In the genomic region with DNA sequence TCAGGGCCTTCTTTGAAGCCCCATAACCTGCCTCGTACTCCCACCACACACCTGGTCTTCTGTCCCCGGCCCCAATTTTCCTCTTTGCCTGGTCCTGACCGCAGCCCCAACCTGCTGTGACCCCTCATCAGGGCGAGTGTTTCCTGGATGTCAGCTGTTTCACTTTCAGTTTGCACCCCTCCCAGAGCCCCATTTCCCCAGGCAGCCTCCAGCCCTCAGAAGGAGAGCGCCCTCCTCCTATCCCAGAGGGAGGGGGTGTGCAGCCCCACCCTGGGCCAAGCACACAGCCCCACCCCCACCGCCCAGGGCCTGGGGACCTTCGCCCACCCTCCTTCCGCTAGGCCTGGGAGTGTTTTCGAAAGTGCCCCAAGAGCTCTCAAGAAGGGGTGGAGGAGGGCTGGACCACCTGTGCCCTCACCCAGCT, we compare ENCODE assay signal across 8 cellular contexts. TPM values are rescaled to one million over a fixed set of nuclear protein-coding genes. Genes with fewer than 3 reads are reported as not detected.
DNase-seq lines count a peak whose midpoint lies in the region; ATAC-seq and TF ChIP-seq lines count a peak whose summit lies in the region.

No MANE protein-coding gene starts in this region.

- H3K9me3 ChIP-seq in heart left ventricle (no peaks in the 10 kb centered on the region), thymus (ENCODE audit: control insufficient read depth) (no peaks in the 10 kb centered on the region)

- no peak for TF ChIP-seq CTCF in heart left ventricle (IDR thresholded peaks at IDR 0.05)

- peaks cover 0 to 43% (median 34%) of the 10 kb centered on the region in 9 donors for H3K36me3 ChIP-seq in heart left ventricle
- peaks cover 37% of the 10 kb centered on the region for H3K36me3 ChIP-seq in thymus (ENCODE audit: control insufficient read depth, insufficient read depth)

- H3K4me3 Mint-ChIP-seq in activated T-helper 17 cell treated with anti-CD3 and anti-CD28 coated beads, Interleukin-2, amount 50 U/mL, for 72 hours: peak overlapping the region; percentile 97
- H3K4me3 Mint-ChIP-seq in immature natural killer cell: peak overlapping the region; percentile 86 to 100 (median 90)

- H3K4me3 ChIP-seq in heart left ventricle: peak overlapping the region in 11 of 12 donors; percentile 61 to 97 (median 80)
- peak overlapping the region; percentile 88 for H3K4me3 ChIP-seq in thymus (ENCODE audit: low read length)

- no peak for DNase-seq in heart left ventricle
- DNase-seq in cardiac septum (ENCODE audit: low spot score): no peak
- DNase-seq in immature natural killer cell: peak; percentile 54 to 64 (median 59)
- no peak for DNase-seq in activated CD8-positive, alpha-beta memory T cell treated with anti-CD3 and anti-CD28 coated beads for 24 hours
- no peak for DNase-seq in NCI-H2227 (lab: John Stamatoyannopoulos, UW; ENCODE audit: unreplicated experiment)

- peak overlapping the region; percentile 98 for H3K27ac Mint-ChIP-seq in activated T-helper 17 cell treated with anti-CD3 and anti-CD28 coated beads, Interleukin-2, amount 50 U/mL, for 72 hours
- H3K27ac Mint-ChIP-seq in immature natural killer cell: peak overlapping the region; percentile 94 to 100 (median 98)

- H3K4me1 ChIP-seq in heart left ventricle (peaks cover 0 to 38% (median 30%) of the 10 kb centered on the region in 12 donors), thymus (ENCODE audit: control insufficient read depth, insufficient read depth, low read length) (peaks cover 12% of the 10 kb centered on the region)

- WGBS in heart left ventricle, 4 donors: 65 to 76% (median 71%) methylated on average over 7 to 9 of the region's 9 CpGs
- WGBS in thymus: 12% methylated on average over 9 of the region's 9 CpGs

- H3K36me3 Mint-ChIP-seq in activated T-helper 17 cell treated with anti-CD3 and anti-CD28 coated beads, Interleukin-2, amount 50 U/mL, for 72 hours (ENCODE audit: low read depth): peaks cover 66% of the 10 kb centered on the region
- peaks cover 4 to 24% (median 9%) of the 10 kb centered on the region in 3 donors for H3K36me3 Mint-ChIP-seq in immature natural killer cell

- H3K27ac ChIP-seq in heart left ventricle: peak overlapping the region in 11 of 12 donors; percentile 29 to 91 (median 86)
- H3K27ac ChIP-seq in thymus (ENCODE audit: low read depth): peak overlapping the region; percentile 57

- no peaks in the 10 kb centered on the region for H3K27me3 Mint-ChIP-seq in activated T-helper 17 cell treated with anti-CD3 and anti-CD28 coated beads, Interleukin-2, amount 50 U/mL, for 72 hours
- peaks cover 2 to 4% (median 4%) of the 10 kb centered on the region in 3 donors for H3K27me3 Mint-ChIP-seq in immature natural killer cell (ENCODE audit: low read depth in 3 of 3)

- H3K4me1 Mint-ChIP-seq in activated T-helper 17 cell treated with anti-CD3 and anti-CD28 coated beads, Interleukin-2, amount 50 U/mL, for 72 hours: peaks cover 11% of the 10 kb centered on the region
- peaks cover 18 to 25% of the 10 kb centered on the region in 2 donors for H3K4me1 Mint-ChIP-seq in immature natural killer cell

- ATAC-seq in heart left ventricle (no peak), HG03045 (IDR thresholded peaks at IDR 0.05; ENCODE audit: unreplicated experiment) (no peak)
- peak; percentile 46 for ATAC-seq in activated T-helper 17 cell treated with anti-CD3 and anti-CD28 coated beads, Interleukin-2, amount 50 U/mL, for 72 hours (replicated peaks)

- TF ChIP-seq POLR2A in heart left ventricle (IDR thresholded peaks at IDR 0.05): no peak

- no peaks in the 10 kb centered on the region for H3K9me3 Mint-ChIP-seq in activated T-helper 17 cell treated with anti-CD3 and anti-CD28 coated beads, Interleukin-2, amount 50 U/mL, for 72 hours
- H3K9me3 Mint-ChIP-seq in immature natural killer cell: no peaks in the 10 kb centered on the region

- H3K27me3 ChIP-seq in heart left ventricle (no peaks in the 10 kb centered on the region), thymus (ENCODE audit: control insufficient read depth, insufficient read depth) (no peaks in the 10 kb centered on the region)

- intact Hi-C loops in heart left ventricle (cut with DNase I): loop anchor here in 4 of 10 donors (10.0 kb wide), 2 partner anchors 154 to 164 kb away; a partner anchor contains a TSS
- intact Hi-C loops in cardiac septum (cut with DNase I): loop anchor here (10.0 kb wide), 1 partner anchor 124 kb away; a partner anchor contains a TSS

RNA-seq across cellular contexts. Expression of a gene that starts 1.5 kb away (rescaled TPM):
- total RNA-seq in heart left ventricle: 10 to 100 TPM; 13.9 to 33.4 (median 18.9) TPM
- polyA plus RNA-seq in heart left ventricle: 10 to 100 TPM; 18.1 to 55.3 TPM
- 18.8 TPM for total RNA-seq in cardiac septum
- 10 to 100 TPM; 48.8 to 61.9 TPM for total RNA-seq in activated T-helper 17 cell treated with anti-CD3 and anti-CD28 coated beads, Interleukin-2, amount 50 U/mL, for 72 hours
- 10 to 100 TPM; 26.6 to 46.6 (median 32.4) TPM for polyA plus RNA-seq in immature natural killer cell
- 25.6 TPM for polyA plus RNA-seq in thymus

RNA-seq across cellular contexts. Expression of a gene that starts 42.5 kb away (rescaled TPM):
- total RNA-seq in heart left ventricle (10 to 100 TPM in 2 of 9 donors, 1 to 10 TPM in 7; 4.8 to 33.5 (median 7.8) TPM), cardiac septum (6.9 TPM)
- polyA plus RNA-seq in heart left ventricle (1 to 10 TPM; 6.1 to 8.9 TPM), immature natural killer cell (1 to 10 TPM in 2 of 3 donors, under 1 TPM in 1; 0.02 to 7.2 (median 1.1) TPM), thymus (19.5 TPM)
- total RNA-seq in activated T-helper 17 cell treated with anti-CD3 and anti-CD28 coated beads, Interleukin-2, amount 50 U/mL, for 72 hours: 10 to 100 TPM; 57.0 to 59.7 TPM

Comparison
In these comparisons a context has a peak if more than half of its experiments do, and no peak if none do; other contexts are left out.
1. DNase-seq: peak in immature natural killer cell (3 of 3); none in heart left ventricle (0 of 5), cardiac septum (single experiment), activated CD8-positive, alpha-beta memory T cell treated with anti-CD3 and anti-CD28 coated beads for 24 hours (single experiment) and NCI-H2227 (single experiment).